In the genomic region with DNA sequence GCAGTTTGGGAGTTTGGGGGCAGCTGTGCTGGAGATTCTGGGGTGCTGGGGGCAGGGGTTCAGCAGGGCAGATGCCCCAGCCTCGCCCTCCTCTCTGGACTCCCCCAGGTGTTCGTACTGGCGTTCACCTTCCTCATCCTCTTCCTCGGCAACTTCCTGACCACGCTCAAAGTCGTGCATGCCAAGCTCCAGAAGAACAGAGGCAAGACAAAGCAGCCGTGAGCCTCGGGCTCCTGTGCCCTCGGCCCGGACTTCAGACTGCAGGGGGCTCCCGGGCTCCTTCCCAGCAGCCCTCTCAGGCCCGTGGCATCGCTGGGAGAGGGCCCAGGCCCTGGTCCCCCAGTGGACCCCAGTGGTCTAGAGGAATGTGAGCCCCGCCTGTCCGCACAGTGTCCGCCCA, we compare ENCODE assay signal across 1 cellular context.
TF ChIP-seq lines count a peak whose summit lies in the region.

No MANE protein-coding gene starts in this region.

TF ChIP-seq in SK-N-SH treated with all-trans-retinoic acid at 6 μM for 48 hours, 23 proteins besides CTCF, POLR2A, EP300 and RAD21 (continued from another document):
- TF ChIP-seq, protein P1, sequence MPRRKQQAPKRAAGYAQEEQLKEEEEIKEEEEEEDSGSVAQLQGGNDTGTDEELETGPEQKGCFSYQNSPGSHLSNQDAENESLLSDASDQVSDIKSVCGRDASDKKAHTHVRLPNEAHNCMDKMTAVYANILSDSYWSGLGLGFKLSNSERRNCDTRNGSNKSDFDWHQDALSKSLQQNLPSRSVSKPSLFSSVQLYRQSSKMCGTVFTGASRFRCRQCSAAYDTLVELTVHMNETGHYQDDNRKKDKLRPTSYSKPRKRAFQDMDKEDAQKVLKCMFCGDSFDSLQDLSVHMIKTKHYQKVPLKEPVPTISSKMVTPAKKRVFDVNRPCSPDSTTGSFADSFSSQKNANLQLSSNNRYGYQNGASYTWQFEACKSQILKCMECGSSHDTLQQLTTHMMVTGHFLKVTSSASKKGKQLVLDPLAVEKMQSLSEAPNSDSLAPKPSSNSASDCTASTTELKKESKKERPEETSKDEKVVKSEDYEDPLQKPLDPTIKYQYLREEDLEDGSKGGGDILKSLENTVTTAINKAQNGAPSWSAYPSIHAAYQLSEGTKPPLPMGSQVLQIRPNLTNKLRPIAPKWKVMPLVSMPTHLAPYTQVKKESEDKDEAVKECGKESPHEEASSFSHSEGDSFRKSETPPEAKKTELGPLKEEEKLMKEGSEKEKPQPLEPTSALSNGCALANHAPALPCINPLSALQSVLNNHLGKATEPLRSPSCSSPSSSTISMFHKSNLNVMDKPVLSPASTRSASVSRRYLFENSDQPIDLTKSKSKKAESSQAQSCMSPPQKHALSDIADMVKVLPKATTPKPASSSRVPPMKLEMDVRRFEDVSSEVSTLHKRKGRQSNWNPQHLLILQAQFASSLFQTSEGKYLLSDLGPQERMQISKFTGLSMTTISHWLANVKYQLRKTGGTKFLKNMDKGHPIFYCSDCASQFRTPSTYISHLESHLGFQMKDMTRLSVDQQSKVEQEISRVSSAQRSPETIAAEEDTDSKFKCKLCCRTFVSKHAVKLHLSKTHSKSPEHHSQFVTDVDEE (CRISPR knock-in tag; IDR thresholded peaks at IDR 0.05): no peak
- no peak for TF ChIP-seq GLIS3 (CRISPR knock-in tag; IDR thresholded peaks at IDR 0.05)
- TF ChIP-seq, protein P2, sequence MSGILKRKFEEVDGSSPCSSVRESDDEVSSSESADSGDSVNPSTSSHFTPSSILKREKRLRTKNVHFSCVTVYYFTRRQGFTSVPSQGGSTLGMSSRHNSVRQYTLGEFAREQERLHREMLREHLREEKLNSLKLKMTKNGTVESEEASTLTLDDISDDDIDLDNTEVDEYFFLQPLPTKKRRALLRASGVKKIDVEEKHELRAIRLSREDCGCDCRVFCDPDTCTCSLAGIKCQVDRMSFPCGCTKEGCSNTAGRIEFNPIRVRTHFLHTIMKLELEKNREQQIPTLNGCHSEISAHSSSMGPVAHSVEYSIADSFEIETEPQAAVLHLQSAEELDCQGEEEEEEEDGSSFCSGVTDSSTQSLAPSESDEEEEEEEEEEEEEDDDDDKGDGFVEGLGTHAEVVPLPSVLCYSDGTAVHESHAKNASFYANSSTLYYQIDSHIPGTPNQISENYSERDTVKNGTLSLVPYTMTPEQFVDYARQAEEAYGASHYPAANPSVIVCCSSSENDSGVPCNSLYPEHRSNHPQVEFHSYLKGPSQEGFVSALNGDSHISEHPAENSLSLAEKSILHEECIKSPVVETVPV (CRISPR knock-in tag; IDR thresholded peaks at IDR 0.05): no peak
TF ChIP-seq in SK-N-SH treated with all-trans-retinoic acid at 6 μM for 48 hours: peak in this region for 0.
